In genomic region chr6:35801148-35801547, GRCh38 we compare ENCODE assay signal across 8 cellular contexts. TPM values are rescaled to one million over a fixed set of nuclear protein-coding genes. Genes with fewer than 3 reads are reported as not detected.
"Had no signal": no experiment of that assay in that cellular context is flagged by ENCODE, and none has a peak within 500 bp of the region (broad histone marks: within the 10 kb centered on the region; RNA-seq: fewer than 3 reads in every experiment).

No MANE protein-coding gene starts in this region.

- H3K4me3 ChIP-seq: K562 had no signal

- H3K9me3 Mint-ChIP-seq: H9 had no signal

- ATAC-seq: K562 had no signal

- H3K4me3 Mint-ChIP-seq: H9 had no signal

- DNase-seq: GOT3, H9, HCEC 1CT, IMR-90, Kasumi-1, KG1 had no signal

RNA-seq across cellular contexts. Expression of gene LHFPL5, which starts 4.0 kb away (rescaled TPM):
- total RNA-seq: H9, IMR-90, K562 had no signal
- polyA plus RNA-seq: IMR-90, K562 had no signal

RNA-seq across cellular contexts. Expression of gene CLPS, which starts 4.0 kb away (rescaled TPM):
- total RNA-seq: H9, HT-29, IMR-90 had no signal
- polyA plus RNA-seq: IMR-90, K562 had no signal

RNA-seq across cellular contexts. Expression of gene CLPSL1, which starts 20.3 kb away (rescaled TPM):
- total RNA-seq: H9, HT-29, IMR-90, K562 had no signal
- polyA plus RNA-seq: IMR-90, K562 had no signal

RNA-seq across cellular contexts. Expression of gene CLPSL2, which starts 24.8 kb away (rescaled TPM):
- total RNA-seq: HT-29, IMR-90, K562 had no signal
- polyA plus RNA-seq: IMR-90, K562 had no signal
